7 cellular contexts compared by ENCODE assay signal in genomic region chr11:107859459-107860239, GRCh38. TPM values are rescaled to one million over a fixed set of nuclear protein-coding genes. Genes with fewer than 3 reads are reported as not detected.
DNase-seq lines count a peak whose midpoint lies in the region; ATAC-seq and TF ChIP-seq lines count a peak whose summit lies in the region.

No MANE protein-coding gene starts in this region.

- H3K4me1 ChIP-seq in HUES6 (ENCODE audit: control insufficient read depth, insufficient read depth, low read length), result no peaks in the 10 kb centered on the region

- TF ChIP-seq CTCF in GM13977 (IDR thresholded peaks at IDR 0.05; ENCODE audit: extremely low read depth, insufficient read depth, missing control alignments), result no peak
- TF ChIP-seq CTCF in astrocyte of the spinal cord (IDR thresholded peaks at IDR 0.05; ENCODE audit: low read depth, low read length), result no peak

- peaks cover 13% of the 10 kb centered on the region for H3K27me3 ChIP-seq in HUES6 (ENCODE audit: control insufficient read depth, insufficient read depth, low read length)

- H3K9ac ChIP-seq in HUES6 (ENCODE audit: low read length), result peak overlapping the region; percentile 79

- DNase-seq in GM13977 (ENCODE audit: low spot score), result peak; percentile 41
- DNase-seq in SHP77 (lab: John Stamatoyannopoulos, UW), result peak; percentile 52 to 75
- DNase-seq in astrocyte of the spinal cord (ENCODE audit: low read depth, low spot score), result no peak
- DNase-seq in immature natural killer cell, result peak in 1 of 3 donors; percentile 4
- peak; percentile 23 for DNase-seq in stimulated activated CD4-positive, alpha-beta T cell treated with anti-CD3 and anti-CD28 coated beads, Interleukin-1b, Interleukin-23, amount 100 ng/mL, for 48 hours

- in situ Hi-C loops in GM13977 (cut with MboI; ENCODE audit: low pct_unique_long_range_greater_than_20kb, low sequenced_read_pairs, unreplicated experiment), result no loop called here
- in situ Hi-C loops in astrocyte of the spinal cord (cut with HindIII; ENCODE audit: low sequenced_read_pairs), result no loop called here

- peaks cover 3 to 7% (median 5%) of the 10 kb centered on the region in 3 donors for H3K27me3 Mint-ChIP-seq in immature natural killer cell (ENCODE audit: low read depth in 3 of 3)

- peak overlapping the region in 5 of 6 donors; percentile 53 to 86 (median 73) for H3K27ac Mint-ChIP-seq in immature natural killer cell

- H3K4me1 Mint-ChIP-seq in immature natural killer cell, result peaks cover 20 to 22% of the 10 kb centered on the region in 2 donors

- ATAC-seq in HG03460 (IDR thresholded peaks at IDR 0.05; ENCODE audit: unreplicated experiment), result no peak

- no peaks in the 10 kb centered on the region for H3K36me3 Mint-ChIP-seq in immature natural killer cell

- H3K4me3 ChIP-seq in HUES6 (ENCODE audit: low read depth, low read length), result peak overlapping the region; percentile 80
- peak overlapping the region; percentile 83 for H3K4me3 ChIP-seq in astrocyte of the spinal cord (ENCODE audit: low read depth, low read length)

- no peaks in the 10 kb centered on the region for H3K36me3 ChIP-seq in HUES6 (ENCODE audit: control insufficient read depth, insufficient read depth, low read length)

- no peaks in the 10 kb centered on the region for H3K9me3 Mint-ChIP-seq in immature natural killer cell

- H3K27ac ChIP-seq in HUES6 (ENCODE audit: low read depth, low read length), result no peak overlapping the region

- peak overlapping the region; percentile 93 to 96 (median 95) for H3K4me3 Mint-ChIP-seq in immature natural killer cell

- H3K9me3 ChIP-seq in HUES6 (ENCODE audit: control insufficient read depth, insufficient read depth, low read depth, low read length), result no peaks in the 10 kb centered on the region

RNA-seq across cellular contexts. Expression of gene SLC35F2, which starts 1.1 kb away (rescaled TPM):
- polyA plus RNA-seq in immature natural killer cell, result 1 to 10 TPM in 2 of 3 donors, under 1 TPM in 1; 0.19 to 3.9 (median 3.0) TPM
